1 cellular context compared by ENCODE assay signal in the genomic region with DNA sequence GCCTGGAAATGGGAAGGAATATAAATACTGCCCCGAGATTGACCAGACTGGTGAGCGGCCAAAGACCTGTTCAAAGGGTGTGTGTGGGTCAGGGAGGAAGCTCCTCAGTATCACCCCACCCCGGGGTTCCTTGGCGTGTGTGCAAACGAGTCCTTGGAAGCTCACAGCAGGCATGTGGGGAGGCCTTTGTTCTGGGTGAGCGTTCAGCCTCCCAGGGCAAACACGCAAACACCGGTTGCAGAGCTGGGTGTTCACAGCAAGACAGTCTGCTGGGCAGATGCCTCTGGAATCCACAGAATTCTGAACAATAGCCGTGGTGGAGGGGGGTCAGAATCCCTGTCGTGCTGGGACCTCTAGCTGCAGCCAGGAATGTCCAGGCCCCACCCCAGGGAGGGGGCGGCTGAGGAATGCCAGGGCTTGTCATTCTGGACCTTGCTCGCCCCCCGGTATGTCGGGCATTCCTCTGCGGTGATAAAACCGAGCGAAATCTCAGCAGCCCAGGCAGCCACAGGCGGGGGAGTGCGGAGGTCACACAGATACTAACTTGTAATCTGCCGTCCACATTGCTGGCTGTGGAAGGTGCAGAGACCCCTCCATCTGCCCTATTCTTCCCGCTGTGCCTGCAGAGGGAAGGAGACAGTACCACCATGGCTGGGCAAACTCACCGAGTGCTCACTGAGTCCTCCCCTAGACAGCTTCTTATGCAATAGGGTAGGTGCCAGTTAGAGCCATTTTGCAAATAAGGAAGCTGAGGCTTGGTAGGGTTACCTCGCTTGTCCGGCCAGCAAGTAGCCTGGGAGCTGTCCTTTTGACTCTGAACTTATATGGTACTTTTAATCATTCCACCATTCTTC.
TF ChIP-seq lines count a peak whose summit lies in the region.
"Not testable (repeated sequence)": the region's sequence is repeated elsewhere in the genome, so short reads cannot be mapped to it uniquely, and the experiment has no call there.

No MANE protein-coding gene starts in this region.

TF ChIP-seq in HepG2, 621 proteins besides CTCF, POLR2A, EP300 and RAD21 (continued from another document):
- TF ChIP-seq KAT7 (CRISPR knock-in tag; IDR thresholded peaks at IDR 0.05; ENCODE audit: borderline replicate concordance) (peak; percentile 94; the same call in 1 of the 2 replicates), MXI1 (IDR thresholded peaks at IDR 0.05; ENCODE audit: borderline replicate concordance, low read depth, low read length) (peak; percentile 58; the same call in 2 of the 3 replicates), IRF2 (CRISPR knock-in tag; IDR thresholded peaks at IDR 0.05) (peak; percentile 98), RFXAP (CRISPR knock-in tag; IDR thresholded peaks at IDR 0.05; ENCODE audit: borderline replicate concordance) (peak; percentile 69; the same call in 1 of the 2 replicates), ZNF766 (CRISPR knock-in tag; IDR thresholded peaks at IDR 0.05; ENCODE audit: borderline replicate concordance) (0 out of 2 replicates have a peak, but pooled peaks have one; percentile 34), ZNF891 (CRISPR knock-in tag; IDR thresholded peaks at IDR 0.05) (peak; percentile 80), RBFOX2 (IDR thresholded peaks at IDR 0.05; ENCODE audit: low read depth, low read length) (peak; percentile 43; the same call in 1 of the 2 replicates), ETV6 (CRISPR knock-in tag; conservative IDR thresholded peaks at IDR 0.05) (0 out of 2 replicates have a peak, but pooled peaks have one; percentile 70), SMYD3 (CRISPR knock-in tag; IDR thresholded peaks at IDR 0.05) (peak; percentile 85; the same call in 1 of the 2 replicates), KAT8 (CRISPR knock-in tag; IDR thresholded peaks at IDR 0.05) (peak; percentile 82), CREB1 (IDR thresholded peaks at IDR 0.05) (peak; percentile 65; the same call in 1 of the 2 replicates), CREB1 (CRISPR knock-in tag; IDR thresholded peaks at IDR 0.05) (peak; percentile 54; the same call in 1 of the 2 replicates), BRD4 (CRISPR knock-in tag; IDR thresholded peaks at IDR 0.05) (peak; percentile 47), PRMT3 (CRISPR knock-in tag; IDR thresholded peaks at IDR 0.05; ENCODE audit: borderline replicate concordance, low read depth) (0 out of 2 replicates have a peak, but pooled peaks have one; percentile 43), GABPA (CRISPR knock-in tag; IDR thresholded peaks at IDR 0.05; ENCODE audit: low read depth) (0 out of 2 replicates have a peak, but pooled peaks have one; percentile 7)
- TF ChIP-seq, protein P1, sequence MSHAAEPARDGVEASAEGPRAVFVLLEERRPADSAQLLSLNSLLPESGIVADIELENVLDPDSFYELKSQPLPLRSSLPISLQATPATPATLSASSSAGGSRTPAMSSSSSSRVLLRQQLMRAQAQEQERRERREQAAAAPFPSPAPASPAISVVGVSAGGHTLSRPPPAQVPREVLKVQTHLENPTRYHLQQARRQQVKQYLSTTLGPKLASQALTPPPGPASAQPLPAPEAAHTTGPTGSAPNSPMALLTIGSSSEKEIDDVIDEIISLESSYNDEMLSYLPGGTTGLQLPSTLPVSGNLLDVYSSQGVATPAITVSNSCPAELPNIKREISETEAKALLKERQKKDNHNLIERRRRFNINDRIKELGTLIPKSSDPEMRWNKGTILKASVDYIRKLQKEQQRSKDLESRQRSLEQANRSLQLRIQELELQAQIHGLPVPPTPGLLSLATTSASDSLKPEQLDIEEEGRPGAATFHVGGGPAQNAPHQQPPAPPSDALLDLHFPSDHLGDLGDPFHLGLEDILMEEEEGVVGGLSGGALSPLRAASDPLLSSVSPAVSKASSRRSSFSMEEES (CRISPR knock-in tag; IDR thresholded peaks at IDR 0.05): peak; percentile 83
- TF ChIP-seq, protein P2, sequence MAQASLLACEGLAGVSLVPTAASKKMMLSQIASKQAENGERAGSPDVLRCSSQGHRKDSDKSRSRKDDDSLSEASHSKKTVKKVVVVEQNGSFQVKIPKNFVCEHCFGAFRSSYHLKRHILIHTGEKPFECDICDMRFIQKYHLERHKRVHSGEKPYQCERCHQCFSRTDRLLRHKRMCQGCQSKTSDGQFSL (CRISPR knock-in tag; IDR thresholded peaks at IDR 0.05): 0 out of 2 replicates have a peak, but pooled peaks have one; percentile 57
- TF ChIP-seq, protein P3, sequence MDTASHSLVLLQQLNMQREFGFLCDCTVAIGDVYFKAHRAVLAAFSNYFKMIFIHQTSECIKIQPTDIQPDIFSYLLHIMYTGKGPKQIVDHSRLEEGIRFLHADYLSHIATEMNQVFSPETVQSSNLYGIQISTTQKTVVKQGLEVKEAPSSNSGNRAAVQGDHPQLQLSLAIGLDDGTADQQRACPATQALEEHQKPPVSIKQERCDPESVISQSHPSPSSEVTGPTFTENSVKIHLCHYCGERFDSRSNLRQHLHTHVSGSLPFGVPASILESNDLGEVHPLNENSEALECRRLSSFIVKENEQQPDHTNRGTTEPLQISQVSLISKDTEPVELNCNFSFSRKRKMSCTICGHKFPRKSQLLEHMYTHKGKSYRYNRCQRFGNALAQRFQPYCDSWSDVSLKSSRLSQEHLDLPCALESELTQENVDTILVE (CRISPR knock-in tag; IDR thresholded peaks at IDR 0.05): peak; percentile 74; the same call in 1 of the 2 replicates
- TF ChIP-seq, protein P4, sequence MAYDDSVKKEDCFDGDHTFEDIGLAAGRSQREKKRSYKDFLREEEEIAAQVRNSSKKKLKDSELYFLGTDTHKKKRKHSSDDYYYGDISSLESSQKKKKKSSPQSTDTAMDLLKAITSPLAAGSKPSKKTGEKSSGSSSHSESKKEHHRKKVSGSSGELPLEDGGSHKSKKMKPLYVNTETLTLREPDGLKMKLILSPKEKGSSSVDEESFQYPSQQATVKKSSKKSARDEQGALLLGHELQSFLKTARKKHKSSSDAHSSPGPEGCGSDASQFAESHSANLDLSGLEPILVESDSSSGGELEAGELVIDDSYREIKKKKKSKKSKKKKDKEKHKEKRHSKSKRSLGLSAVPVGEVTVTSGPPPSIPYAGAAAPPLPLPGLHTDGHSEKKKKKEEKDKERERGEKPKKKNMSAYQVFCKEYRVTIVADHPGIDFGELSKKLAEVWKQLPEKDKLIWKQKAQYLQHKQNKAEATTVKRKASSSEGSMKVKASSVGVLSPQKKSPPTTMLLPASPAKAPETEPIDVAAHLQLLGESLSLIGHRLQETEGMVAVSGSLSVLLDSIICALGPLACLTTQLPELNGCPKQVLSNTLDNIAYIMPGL (CRISPR knock-in tag; IDR thresholded peaks at IDR 0.05; ENCODE audit: borderline replicate concordance in 1 of 2, low read depth in 1 of 2): peak; percentile 69 to 71; a peak in 3 of 4 replicates
- TF ChIP-seq, protein P5, sequence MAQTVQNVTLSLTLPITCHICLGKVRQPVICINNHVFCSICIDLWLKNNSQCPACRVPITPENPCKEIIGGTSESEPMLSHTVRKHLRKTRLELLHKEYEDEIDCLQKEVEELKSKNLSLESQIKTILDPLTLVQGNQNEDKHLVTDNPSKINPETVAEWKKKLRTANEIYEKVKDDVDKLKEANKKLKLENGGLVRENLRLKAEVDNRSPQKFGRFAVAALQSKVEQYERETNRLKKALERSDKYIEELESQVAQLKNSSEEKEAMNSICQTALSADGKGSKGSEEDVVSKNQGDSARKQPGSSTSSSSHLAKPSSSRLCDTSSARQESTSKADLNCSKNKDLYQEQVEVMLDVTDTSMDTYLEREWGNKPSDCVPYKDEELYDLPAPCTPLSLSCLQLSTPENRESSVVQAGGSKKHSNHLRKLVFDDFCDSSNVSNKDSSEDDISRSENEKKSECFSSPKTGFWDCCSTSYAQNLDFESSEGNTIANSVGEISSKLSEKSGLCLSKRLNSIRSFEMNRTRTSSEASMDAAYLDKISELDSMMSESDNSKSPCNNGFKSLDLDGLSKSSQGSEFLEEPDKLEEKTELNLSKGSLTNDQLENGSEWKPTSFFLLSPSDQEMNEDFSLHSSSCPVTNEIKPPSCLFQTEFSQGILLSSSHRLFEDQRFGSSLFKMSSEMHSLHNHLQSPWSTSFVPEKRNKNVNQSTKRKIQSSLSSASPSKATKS (CRISPR knock-in tag; IDR thresholded peaks at IDR 0.05): peak; percentile 77; the same call in 1 of the 2 replicates
- TF ChIP-seq, protein P6, sequence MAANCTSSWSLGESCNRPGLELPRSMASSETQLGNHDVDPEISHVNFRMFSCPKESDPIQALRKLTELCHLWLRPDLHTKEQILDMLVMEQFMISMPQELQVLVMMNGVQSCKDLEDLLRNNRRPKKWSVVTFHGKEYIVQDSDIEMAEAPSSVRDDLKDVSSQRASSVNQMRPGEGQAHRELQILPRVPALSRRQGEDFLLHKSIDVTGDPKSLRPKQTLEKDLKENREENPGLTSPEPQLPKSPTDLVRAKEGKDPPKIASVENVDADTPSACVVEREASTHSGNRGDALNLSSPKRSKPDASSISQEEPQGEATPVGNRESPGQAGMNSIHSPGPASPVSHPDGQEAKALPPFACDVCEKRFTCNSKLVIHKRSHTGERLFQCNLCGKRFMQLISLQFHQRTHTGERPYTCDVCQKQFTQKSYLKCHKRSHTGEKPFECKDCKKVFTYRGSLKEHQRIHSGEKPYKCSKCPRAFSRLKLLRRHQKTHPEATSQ (CRISPR knock-in tag; IDR thresholded peaks at IDR 0.05; ENCODE audit: borderline replicate concordance): peak; percentile 81; the same call in 1 of the 2 replicates
- TF ChIP-seq, protein P7, sequence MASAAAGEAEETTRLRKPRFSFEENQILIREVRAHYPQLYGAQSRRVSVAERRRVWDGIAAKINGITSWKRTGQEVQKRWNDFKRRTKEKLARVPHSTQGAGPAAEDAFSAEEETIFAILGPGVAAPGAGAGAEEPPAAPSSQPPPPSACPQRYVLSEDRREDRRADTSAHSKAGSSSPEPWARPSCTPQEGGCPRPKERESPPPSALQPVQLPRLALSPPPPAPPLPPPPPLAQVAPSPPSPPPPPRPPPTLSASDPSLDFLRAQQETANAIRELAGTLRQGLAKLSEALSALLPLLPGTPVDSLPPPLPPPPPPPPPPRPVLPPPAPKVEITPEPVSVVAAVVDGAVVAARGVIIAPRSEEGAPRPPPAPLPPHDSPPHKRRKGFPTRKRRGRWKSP (CRISPR knock-in tag; IDR thresholded peaks at IDR 0.05): peak; percentile 87
- TF ChIP-seq, protein P8, sequence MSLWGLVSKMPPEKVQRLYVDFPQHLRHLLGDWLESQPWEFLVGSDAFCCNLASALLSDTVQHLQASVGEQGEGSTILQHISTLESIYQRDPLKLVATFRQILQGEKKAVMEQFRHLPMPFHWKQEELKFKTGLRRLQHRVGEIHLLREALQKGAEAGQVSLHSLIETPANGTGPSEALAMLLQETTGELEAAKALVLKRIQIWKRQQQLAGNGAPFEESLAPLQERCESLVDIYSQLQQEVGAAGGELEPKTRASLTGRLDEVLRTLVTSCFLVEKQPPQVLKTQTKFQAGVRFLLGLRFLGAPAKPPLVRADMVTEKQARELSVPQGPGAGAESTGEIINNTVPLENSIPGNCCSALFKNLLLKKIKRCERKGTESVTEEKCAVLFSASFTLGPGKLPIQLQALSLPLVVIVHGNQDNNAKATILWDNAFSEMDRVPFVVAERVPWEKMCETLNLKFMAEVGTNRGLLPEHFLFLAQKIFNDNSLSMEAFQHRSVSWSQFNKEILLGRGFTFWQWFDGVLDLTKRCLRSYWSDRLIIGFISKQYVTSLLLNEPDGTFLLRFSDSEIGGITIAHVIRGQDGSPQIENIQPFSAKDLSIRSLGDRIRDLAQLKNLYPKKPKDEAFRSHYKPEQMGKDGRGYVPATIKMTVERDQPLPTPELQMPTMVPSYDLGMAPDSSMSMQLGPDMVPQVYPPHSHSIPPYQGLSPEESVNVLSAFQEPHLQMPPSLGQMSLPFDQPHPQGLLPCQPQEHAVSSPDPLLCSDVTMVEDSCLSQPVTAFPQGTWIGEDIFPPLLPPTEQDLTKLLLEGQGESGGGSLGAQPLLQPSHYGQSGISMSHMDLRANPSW (CRISPR knock-in tag; IDR thresholded peaks at IDR 0.05; ENCODE audit: borderline replicate concordance): peak; percentile 8; the same call in 1 of the 2 replicates
- TF ChIP-seq GABPA (IDR thresholded peaks at IDR 0.05; ENCODE audit: low read depth, low read length): not testable (repeated sequence)
- TF ChIP-seq, protein P9, sequence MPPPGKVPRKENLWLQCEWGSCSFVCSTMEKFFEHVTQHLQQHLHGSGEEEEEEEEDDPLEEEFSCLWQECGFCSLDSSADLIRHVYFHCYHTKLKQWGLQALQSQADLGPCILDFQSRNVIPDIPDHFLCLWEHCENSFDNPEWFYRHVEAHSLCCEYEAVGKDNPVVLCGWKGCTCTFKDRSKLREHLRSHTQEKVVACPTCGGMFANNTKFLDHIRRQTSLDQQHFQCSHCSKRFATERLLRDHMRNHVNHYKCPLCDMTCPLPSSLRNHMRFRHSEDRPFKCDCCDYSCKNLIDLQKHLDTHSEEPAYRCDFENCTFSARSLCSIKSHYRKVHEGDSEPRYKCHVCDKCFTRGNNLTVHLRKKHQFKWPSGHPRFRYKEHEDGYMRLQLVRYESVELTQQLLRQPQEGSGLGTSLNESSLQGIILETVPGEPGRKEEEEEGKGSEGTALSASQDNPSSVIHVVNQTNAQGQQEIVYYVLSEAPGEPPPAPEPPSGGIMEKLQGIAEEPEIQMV (CRISPR knock-in tag; IDR thresholded peaks at IDR 0.05; ENCODE audit: low read depth): peak; percentile 75; the same call in 1 of the 2 replicates
